24 cellular contexts compared by ENCODE assay signal in the genomic region with DNA sequence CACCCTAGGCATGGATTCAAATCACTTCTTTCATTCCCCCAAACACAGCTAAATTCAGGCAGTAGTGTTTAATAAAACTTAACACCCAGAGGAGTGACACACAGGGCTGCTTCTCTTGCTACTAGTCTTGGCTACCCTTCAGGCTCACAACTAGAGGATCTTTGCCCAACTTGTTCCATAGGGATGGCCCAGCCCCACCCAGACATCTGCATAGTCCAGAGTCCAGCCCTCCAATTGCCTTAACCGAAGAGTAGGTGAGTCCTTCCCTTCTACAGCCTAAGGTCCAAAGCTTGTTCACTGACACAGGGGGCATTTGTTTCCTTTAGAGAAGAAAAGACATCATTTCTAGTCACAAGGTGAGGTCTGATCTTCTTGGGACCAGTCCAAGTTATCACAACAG. TPM values are rescaled to one million over a fixed set of nuclear protein-coding genes. Genes with fewer than 3 reads are reported as not detected.
"Had no signal": no experiment of that assay in that cellular context is flagged by ENCODE, and none has a peak within 500 bp of the region (broad histone marks: within the 10 kb centered on the region; RNA-seq: fewer than 3 reads in every experiment).

No MANE protein-coding gene starts in this region.

- ATAC-seq: Panc1, PC-3, SK-N-SH treated with all-trans-retinoic acid at 6 μM for 48 hours had no signal

- FAIRE-seq: HTR-8/SVneo had no signal

- DNase-seq: IMR-90, Karpas-422, KG1, MM.1S, NCI-H1092 treated with DMSO at 0.1 percent for 48 hours, NCI-H1436, NCI-H187, NCI-H2029, NCI-H2081 treated with DMSO at 0.1 percent for 48 hours, NCI-H2171, NCI-H226, NCI-H446, NCI-H510A, NCI-H524 treated with DMSO at 0.1 percent for 48 hours, NCI-H69, NCI-H774, PC-3, SHP77 had no signal

- H3K27ac ChIP-seq: RWPE1 had no signal

RNA-seq across cellular contexts. Expression of a gene that starts 15.2 kb away (rescaled TPM):
- total RNA-seq: IMR-90, M059J, OCI-LY7, PC-3 had no signal
- polyA plus RNA-seq: IMR-90 had no signal

RNA-seq across cellular contexts. Expression of a gene that starts 29.2 kb away (rescaled TPM):
- total RNA-seq: OCI-LY7 had no signal
